In genomic region chr5:82593481-82593880, GRCh38 we compare ENCODE assay signal across 26 cellular contexts.
A peak's percentile ranks its signal among the peaks of the same experiment; 100 is the strongest.
DNase-seq lines count a peak whose midpoint lies in the region; ATAC-seq and TF ChIP-seq lines count a peak whose summit lies in the region.
"Had no signal": no experiment of that assay in that cellular context is flagged by ENCODE, and none has a peak within 500 bp of the region (broad histone marks: within the 10 kb centered on the region; RNA-seq: fewer than 3 reads in every experiment).

No MANE protein-coding gene starts in this region.

- intact Hi-C loops in ascending aorta (cut with DNase I): no loop called here

- H3K27me3 Mint-ChIP-seq in activated T-cell treated with anti-CD3 and anti-CD28 coated beads, Interleukin-2, amount 50 U/mL, for 24 hours: peaks cover 22% of the 10 kb centered on the region
- H3K27me3 Mint-ChIP-seq: IgD-negative memory B cell had no signal

- no peaks in the 10 kb centered on the region for H3K36me3 ChIP-seq in ascending aorta
- H3K36me3 ChIP-seq: MG63, sigmoid colon, uterus, WERI-Rb-1 had no signal

- H3K9me3 Mint-ChIP-seq in activated T-cell treated with anti-CD3 and anti-CD28 coated beads, Interleukin-2, amount 50 U/mL, for 24 hours: peaks cover 7% of the 10 kb centered on the region

- no peaks in the 10 kb centered on the region for H3K27me3 ChIP-seq in ascending aorta
- H3K27me3 ChIP-seq: MG63, sigmoid colon, uterus had no signal

- H3K4me3 Mint-ChIP-seq in activated T-cell treated with anti-CD3 and anti-CD28 coated beads, Interleukin-2, amount 50 U/mL, for 24 hours: no peak overlapping the region
- H3K4me3 Mint-ChIP-seq: activated naive CD8-positive, alpha-beta T cell treated with anti-CD3 and anti-CD28 coated beads for 36 hours; H9; IgD-negative memory B cell; nephron progenitor cell; T-helper 17 cell had no signal

- no peak for TF ChIP-seq CTCF in ascending aorta (IDR thresholded peaks at IDR 0.05)
- TF ChIP-seq CTCF in fibroblast of mammary gland (conservative IDR thresholded peaks at IDR 0.05; ENCODE audit: control insufficient read depth, insufficient read depth, low read depth, low read length): no peak

- H3K27ac ChIP-seq in ascending aorta: peak overlapping the region; percentile 20 to 29
- H3K27ac ChIP-seq: C4-2B, sigmoid colon, uterus, WERI-Rb-1 had no signal

- H3K36me3 Mint-ChIP-seq in activated T-cell treated with anti-CD3 and anti-CD28 coated beads, Interleukin-2, amount 50 U/mL, for 24 hours (ENCODE audit: low read depth): no peaks in the 10 kb centered on the region

- no peak overlapping the region for H3K27ac Mint-ChIP-seq in activated T-cell treated with anti-CD3 and anti-CD28 coated beads, Interleukin-2, amount 50 U/mL, for 24 hours
- H3K27ac Mint-ChIP-seq: activated naive CD8-positive, alpha-beta T cell treated with anti-CD3 and anti-CD28 coated beads for 36 hours; IgD-negative memory B cell; nephron progenitor cell; T-helper 17 cell had no signal

- DNase-seq in EH (ENCODE audit: low read depth): peak; percentile 28
- DNase-seq in ascending aorta (ENCODE audit: low spot score in 2 of 2): no peak
- peak; percentile 27 for DNase-seq in fibroblast of mammary gland (ENCODE audit: low read depth)
- DNase-seq in myocyte (ENCODE audit: low read depth): peak; percentile 5
- DNase-seq in stimulated activated naive CD4-positive, alpha-beta T cell treated with Interleukin-2 at 50 U/mL for 16 hours (lab: John Stamatoyannopoulos, UW): no peak
- no peak for DNase-seq in activated T-cell treated with anti-CD3 and anti-CD28 coated beads, Interleukin-2, amount 50 U/mL, for 24 hours
- DNase-seq: activated naive CD8-positive, alpha-beta T cell treated with anti-CD3 and anti-CD28 coated beads for 36 hours; caudate nucleus; erythroblast; glutamatergic neuron; H9; left colon; MG63; NCI-H1417; NCI-H2081 treated with DMSO at 0.1 percent for 48 hours; NCI-H510A; nephron progenitor cell; sigmoid colon; substantia nigra; T-helper 17 cell; uterus; WERI-Rb-1 had no signal

- H3K4me3 ChIP-seq in ascending aorta (no peak overlapping the region), fibroblast of mammary gland (ENCODE audit: control insufficient read depth, low read depth, low read length) (no peak overlapping the region)
- H3K4me3 ChIP-seq: MG63, sigmoid colon, uterus had no signal

- ATAC-seq in HG02623 (IDR thresholded peaks at IDR 0.05; ENCODE audit: unreplicated experiment) (no peak), HG03095 (IDR thresholded peaks at IDR 0.05; ENCODE audit: unreplicated experiment) (no peak)
- ATAC-seq: T-helper 17 cell had no signal

- H3K9me3 ChIP-seq in ascending aorta: peaks cover 0 to 6% of the 10 kb centered on the region in 2 donors
- H3K9me3 ChIP-seq: sigmoid colon, uterus had no signal

- H3K4me1 Mint-ChIP-seq in activated T-cell treated with anti-CD3 and anti-CD28 coated beads, Interleukin-2, amount 50 U/mL, for 24 hours (ENCODE audit: low read depth): no peaks in the 10 kb centered on the region
- H3K4me1 Mint-ChIP-seq: activated naive CD8-positive, alpha-beta T cell treated with anti-CD3 and anti-CD28 coated beads for 36 hours; IgD-negative memory B cell; nephron progenitor cell; T-helper 17 cell had no signal

- peaks cover 3 to 14% of the 10 kb centered on the region in 2 donors for H3K4me1 ChIP-seq in ascending aorta
- H3K4me1 ChIP-seq: sigmoid colon, uterus had no signal

Comparison
In these comparisons a context has a peak if more than half of its experiments do, and no peak if none do; other contexts are left out.
1. DNase-seq: peak in EH (single experiment), fibroblast of mammary gland (single experiment) and myocyte (single experiment); none in ascending aorta (0 of 2), stimulated activated naive CD4-positive, alpha-beta T cell treated with Interleukin-2 at 50 U/mL for 16 hours (single experiment) and activated T-cell treated with anti-CD3 and anti-CD28 coated beads, Interleukin-2, amount 50 U/mL, for 24 hours (single experiment).